In the genomic region with DNA sequence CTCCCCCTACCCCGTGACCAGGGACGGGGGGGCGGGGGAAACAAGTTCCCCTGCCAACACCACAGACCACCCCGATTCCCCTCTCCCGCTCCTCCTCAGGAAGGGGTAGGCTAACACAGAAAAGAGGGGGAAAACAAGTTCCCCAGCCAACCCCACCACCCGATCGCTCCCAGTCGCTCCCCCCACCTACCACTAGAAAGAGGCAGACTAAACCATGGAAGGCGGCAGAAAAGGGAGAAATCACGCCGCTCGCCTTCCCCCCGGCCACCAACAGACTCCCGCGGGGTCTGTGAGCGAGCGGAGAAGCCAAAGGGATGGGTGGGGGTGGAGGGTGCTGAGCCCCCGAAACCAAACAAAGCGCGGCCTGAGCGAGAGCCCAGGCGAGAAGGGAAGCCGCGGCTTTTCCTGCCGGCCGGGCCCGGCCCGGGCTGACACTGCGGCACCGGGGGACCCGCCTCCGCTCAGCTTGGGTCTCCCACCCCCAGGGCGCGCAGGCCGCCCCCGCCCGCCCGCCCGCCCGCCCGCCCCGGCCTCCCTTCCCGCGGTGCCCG, we compare ENCODE assay signal across 1 cellular context.
TF ChIP-seq lines count a peak whose summit lies in the region.

No MANE protein-coding gene starts in this region.

TF ChIP-seq in HepG2, 621 proteins besides CTCF, POLR2A, EP300 and RAD21 (continued from another document):
- TF ChIP-seq SNRNP70 (IDR thresholded peaks at IDR 0.05; ENCODE audit: low read depth, low read length) (no peak), FOXP1 (IDR thresholded peaks at IDR 0.05) (no peak), FOXP1 (CRISPR knock-in tag; IDR thresholded peaks at IDR 0.05) (no peak), JARID2 (CRISPR knock-in tag; IDR thresholded peaks at IDR 0.05; ENCODE audit: insufficient replicate concordance) (no peak), ZNF543 (CRISPR knock-in tag; IDR thresholded peaks at IDR 0.05) (no peak), ELF4 (CRISPR knock-in tag; IDR thresholded peaks at IDR 0.05; ENCODE audit: borderline replicate concordance) (no peak), ZNF703 (CRISPR knock-in tag; IDR thresholded peaks at IDR 0.05; ENCODE audit: borderline replicate concordance) (peak; percentile 66; the same call in 1 of the 2 replicates), ZNF549 (CRISPR knock-in tag; IDR thresholded peaks at IDR 0.05) (no peak), DNMT1 (CRISPR knock-in tag; IDR thresholded peaks at IDR 0.05) (no peak), ZNF468 (CRISPR knock-in tag; IDR thresholded peaks at IDR 0.05) (no peak)
- TF ChIP-seq, protein P1, sequence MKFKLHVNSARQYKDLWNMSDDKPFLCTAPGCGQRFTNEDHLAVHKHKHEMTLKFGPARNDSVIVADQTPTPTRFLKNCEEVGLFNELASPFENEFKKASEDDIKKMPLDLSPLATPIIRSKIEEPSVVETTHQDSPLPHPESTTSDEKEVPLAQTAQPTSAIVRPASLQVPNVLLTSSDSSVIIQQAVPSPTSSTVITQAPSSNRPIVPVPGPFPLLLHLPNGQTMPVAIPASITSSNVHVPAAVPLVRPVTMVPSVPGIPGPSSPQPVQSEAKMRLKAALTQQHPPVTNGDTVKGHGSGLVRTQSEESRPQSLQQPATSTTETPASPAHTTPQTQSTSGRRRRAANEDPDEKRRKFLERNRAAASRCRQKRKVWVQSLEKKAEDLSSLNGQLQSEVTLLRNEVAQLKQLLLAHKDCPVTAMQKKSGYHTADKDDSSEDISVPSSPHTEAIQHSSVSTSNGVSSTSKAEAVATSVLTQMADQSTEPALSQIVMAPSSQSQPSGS (CRISPR knock-in tag; IDR thresholded peaks at IDR 0.05) = no peak
- TF ChIP-seq, protein P2, sequence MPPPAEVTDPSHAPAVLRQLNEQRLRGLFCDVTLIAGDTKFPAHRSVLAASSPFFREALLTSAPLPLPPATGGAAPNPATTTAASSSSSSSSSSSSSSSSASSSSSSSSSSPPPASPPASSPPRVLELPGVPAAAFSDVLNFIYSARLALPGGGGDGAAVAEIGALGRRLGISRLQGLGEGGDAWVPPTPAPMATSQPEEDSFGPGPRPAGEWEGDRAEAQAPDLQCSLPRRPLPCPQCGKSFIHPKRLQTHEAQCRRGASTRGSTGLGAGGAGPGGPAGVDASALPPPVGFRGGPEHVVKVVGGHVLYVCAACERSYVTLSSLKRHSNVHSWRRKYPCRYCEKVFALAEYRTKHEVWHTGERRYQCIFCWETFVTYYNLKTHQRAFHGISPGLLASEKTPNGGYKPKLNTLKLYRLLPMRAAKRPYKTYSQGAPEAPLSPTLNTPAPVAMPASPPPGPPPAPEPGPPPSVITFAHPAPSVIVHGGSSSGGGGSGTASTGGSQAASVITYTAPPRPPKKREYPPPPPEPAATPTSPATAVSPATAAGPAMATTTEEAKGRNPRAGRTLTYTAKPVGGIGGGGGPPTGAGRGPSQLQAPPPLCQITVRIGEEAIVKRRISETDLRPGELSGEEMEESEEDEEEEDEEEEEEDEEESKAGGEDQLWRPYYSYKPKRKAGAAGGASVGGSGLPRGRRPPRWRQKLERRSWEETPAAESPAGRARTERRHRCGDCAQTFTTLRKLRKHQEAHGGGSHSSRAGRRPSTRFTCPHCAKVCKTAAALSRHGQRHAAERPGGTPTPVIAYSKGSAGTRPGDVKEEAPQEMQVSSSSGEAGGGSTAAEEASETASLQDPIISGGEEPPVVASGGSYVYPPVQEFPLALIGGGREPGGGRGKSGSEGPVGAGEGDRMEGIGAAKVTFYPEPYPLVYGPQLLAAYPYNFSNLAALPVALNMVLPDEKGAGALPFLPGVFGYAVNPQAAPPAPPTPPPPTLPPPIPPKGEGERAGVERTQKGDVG (CRISPR knock-in tag; IDR thresholded peaks at IDR 0.05; ENCODE audit: borderline replicate concordance) = no peak
- TF ChIP-seq, protein P3, sequence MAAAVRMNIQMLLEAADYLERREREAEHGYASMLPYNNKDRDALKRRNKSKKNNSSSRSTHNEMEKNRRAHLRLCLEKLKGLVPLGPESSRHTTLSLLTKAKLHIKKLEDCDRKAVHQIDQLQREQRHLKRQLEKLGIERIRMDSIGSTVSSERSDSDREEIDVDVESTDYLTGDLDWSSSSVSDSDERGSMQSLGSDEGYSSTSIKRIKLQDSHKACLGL (CRISPR knock-in tag; IDR thresholded peaks at IDR 0.05) = no peak
- TF ChIP-seq, protein P4, sequence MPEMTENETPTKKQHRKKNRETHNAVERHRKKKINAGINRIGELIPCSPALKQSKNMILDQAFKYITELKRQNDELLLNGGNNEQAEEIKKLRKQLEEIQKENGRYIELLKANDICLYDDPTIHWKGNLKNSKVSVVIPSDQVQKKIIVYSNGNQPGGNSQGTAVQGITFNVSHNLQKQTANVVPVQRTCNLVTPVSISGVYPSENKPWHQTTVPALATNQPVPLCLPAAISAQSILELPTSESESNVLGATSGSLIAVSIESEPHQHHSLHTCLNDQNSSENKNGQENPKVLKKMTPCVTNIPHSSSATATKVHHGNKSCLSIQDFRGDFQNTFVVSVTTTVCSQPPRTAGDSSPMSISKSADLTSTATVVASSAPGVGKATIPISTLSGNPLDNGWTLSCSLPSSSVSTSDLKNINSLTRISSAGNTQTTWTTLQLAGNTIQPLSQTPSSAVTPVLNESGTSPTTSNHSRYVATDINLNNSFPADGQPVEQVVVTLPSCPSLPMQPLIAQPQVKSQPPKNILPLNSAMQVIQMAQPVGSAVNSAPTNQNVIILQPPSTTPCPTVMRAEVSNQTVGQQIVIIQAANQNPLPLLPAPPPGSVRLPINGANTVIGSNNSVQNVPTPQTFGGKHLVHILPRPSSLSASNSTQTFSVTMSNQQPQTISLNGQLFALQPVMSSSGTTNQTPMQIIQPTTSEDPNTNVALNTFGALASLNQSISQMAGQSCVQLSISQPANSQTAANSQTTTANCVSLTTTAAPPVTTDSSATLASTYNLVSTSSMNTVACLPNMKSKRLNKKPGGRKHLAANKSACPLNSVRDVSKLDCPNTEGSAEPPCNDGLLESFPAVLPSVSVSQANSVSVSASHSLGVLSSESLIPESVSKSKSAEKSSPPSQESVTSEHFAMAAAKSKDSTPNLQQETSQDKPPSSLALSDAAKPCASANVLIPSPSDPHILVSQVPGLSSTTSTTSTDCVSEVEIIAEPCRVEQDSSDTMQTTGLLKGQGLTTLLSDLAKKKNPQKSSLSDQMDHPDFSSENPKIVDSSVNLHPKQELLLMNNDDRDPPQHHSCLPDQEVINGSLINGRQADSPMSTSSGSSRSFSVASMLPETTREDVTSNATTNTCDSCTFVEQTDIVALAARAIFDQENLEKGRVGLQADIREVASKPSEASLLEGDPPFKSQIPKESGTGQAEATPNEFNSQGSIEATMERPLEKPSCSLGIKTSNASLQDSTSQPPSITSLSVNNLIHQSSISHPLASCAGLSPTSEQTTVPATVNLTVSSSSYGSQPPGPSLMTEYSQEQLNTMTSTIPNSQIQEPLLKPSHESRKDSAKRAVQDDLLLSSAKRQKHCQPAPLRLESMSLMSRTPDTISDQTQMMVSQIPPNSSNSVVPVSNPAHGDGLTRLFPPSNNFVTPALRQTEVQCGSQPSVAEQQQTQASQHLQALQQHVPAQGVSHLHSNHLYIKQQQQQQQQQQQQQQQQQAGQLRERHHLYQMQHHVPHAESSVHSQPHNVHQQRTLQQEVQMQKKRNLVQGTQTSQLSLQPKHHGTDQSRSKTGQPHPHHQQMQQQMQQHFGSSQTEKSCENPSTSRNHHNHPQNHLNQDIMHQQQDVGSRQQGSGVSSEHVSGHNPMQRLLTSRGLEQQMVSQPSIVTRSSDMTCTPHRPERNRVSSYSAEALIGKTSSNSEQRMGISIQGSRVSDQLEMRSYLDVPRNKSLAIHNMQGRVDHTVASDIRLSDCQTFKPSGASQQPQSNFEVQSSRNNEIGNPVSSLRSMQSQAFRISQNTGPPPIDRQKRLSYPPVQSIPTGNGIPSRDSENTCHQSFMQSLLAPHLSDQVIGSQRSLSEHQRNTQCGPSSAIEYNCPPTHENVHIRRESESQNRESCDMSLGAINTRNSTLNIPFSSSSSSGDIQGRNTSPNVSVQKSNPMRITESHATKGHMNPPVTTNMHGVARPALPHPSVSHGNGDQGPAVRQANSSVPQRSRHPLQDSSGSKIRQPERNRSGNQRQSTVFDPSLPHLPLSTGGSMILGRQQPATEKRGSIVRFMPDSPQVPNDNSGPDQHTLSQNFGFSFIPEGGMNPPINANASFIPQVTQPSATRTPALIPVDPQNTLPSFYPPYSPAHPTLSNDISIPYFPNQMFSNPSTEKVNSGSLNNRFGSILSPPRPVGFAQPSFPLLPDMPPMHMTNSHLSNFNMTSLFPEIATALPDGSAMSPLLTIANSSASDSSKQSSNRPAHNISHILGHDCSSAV (CRISPR knock-in tag; IDR thresholded peaks at IDR 0.05; ENCODE audit: borderline replicate concordance) = no peak
- TF ChIP-seq, protein P5, sequence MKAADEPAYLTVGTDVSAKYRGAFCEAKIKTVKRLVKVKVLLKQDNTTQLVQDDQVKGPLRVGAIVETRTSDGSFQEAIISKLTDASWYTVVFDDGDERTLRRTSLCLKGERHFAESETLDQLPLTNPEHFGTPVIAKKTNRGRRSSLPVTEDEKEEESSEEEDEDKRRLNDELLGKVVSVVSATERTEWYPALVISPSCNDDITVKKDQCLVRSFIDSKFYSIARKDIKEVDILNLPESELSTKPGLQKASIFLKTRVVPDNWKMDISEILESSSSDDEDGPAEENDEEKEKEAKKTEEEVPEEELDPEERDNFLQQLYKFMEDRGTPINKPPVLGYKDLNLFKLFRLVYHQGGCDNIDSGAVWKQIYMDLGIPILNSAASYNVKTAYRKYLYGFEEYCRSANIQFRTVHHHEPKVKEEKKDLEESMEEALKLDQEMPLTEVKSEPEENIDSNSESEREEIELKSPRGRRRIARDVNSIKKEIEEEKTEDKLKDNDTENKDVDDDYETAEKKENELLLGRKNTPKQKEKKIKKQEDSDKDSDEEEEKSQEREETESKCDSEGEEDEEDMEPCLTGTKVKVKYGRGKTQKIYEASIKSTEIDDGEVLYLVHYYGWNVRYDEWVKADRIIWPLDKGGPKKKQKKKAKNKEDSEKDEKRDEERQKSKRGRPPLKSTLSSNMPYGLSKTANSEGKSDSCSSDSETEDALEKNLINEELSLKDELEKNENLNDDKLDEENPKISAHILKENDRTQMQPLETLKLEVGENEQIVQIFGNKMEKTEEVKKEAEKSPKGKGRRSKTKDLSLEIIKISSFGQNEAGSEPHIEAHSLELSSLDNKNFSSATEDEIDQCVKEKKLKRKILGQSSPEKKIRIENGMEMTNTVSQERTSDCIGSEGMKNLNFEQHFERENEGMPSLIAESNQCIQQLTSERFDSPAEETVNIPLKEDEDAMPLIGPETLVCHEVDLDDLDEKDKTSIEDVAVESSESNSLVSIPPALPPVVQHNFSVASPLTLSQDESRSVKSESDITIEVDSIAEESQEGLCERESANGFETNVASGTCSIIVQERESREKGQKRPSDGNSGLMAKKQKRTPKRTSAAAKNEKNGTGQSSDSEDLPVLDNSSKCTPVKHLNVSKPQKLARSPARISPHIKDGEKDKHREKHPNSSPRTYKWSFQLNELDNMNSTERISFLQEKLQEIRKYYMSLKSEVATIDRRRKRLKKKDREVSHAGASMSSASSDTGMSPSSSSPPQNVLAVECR (CRISPR knock-in tag; IDR thresholded peaks at IDR 0.05; ENCODE audit: borderline replicate concordance) = 0 out of 2 replicates have a peak, but pooled peaks have one; percentile 1
